Comparison of ENCODE assay signal across 8 cellular contexts in genomic region chr10:3850999-3851937, GRCh38.
DNase-seq lines count a peak whose midpoint lies in the region; ATAC-seq and TF ChIP-seq lines count a peak whose summit lies in the region.

No MANE protein-coding gene starts in this region.

- peak overlapping the region; percentile 84 for H3K27ac ChIP-seq in CD4-positive, CD25-positive, alpha-beta regulatory T cell (ENCODE audit: insufficient read depth, low read length, poor library complexity, severe bottlenecking)
- peak overlapping the region; percentile 92 for H3K27ac ChIP-seq in GM23248
- H3K27ac ChIP-seq in endodermal cell (ENCODE audit: low read depth, low read length) = no peak overlapping the region

- peak overlapping the region; percentile 57 for H3K4me3 ChIP-seq in CD4-positive, CD25-positive, alpha-beta regulatory T cell (ENCODE audit: low read depth, low read length)
- H3K4me3 ChIP-seq in GM23248 (peak overlapping the region; percentile 41), endodermal cell (ENCODE audit: low read length) (no peak overlapping the region)

- peak overlapping the region; percentile 70 for H3K9ac ChIP-seq in GM23248
- no peak overlapping the region for H3K9ac ChIP-seq in endodermal cell (ENCODE audit: extremely low read depth, low read length, poor library complexity, severe bottlenecking)

- H3K4me1 ChIP-seq in CD4-positive, CD25-positive, alpha-beta regulatory T cell (ENCODE audit: control insufficient read depth, insufficient read depth, low read length, poor library complexity, severe bottlenecking) = peaks cover 18% of the 10 kb centered on the region
- peaks cover 46% of the 10 kb centered on the region for H3K4me1 ChIP-seq in GM23248 (ENCODE audit: insufficient read depth)
- peaks cover 8% of the 10 kb centered on the region for H3K4me1 ChIP-seq in endodermal cell (ENCODE audit: control insufficient read depth, insufficient read depth, low read length)

- no peaks in the 10 kb centered on the region for H3K9me2 ChIP-seq in GM23248 (ENCODE audit: insufficient read depth)

- TF ChIP-seq CTCF in endodermal cell (conservative IDR thresholded peaks at IDR 0.05) (no peak), nephron progenitor cell (IDR thresholded peaks at IDR 0.05) (no peak)

- H3K4me2 ChIP-seq in GM23248 (ENCODE audit: unreplicated experiment) = peak overlapping the region; percentile 81

- no peak for DNase-seq in CD4-positive, CD25-positive, alpha-beta regulatory T cell
- peak; percentile 91 for DNase-seq in GM23248
- peak; percentile 56 for DNase-seq in RPMI7951 (ENCODE audit: low read depth)
- no peak for DNase-seq in endodermal cell
- DNase-seq in nephron progenitor cell = no peak
- DNase-seq in NCI-H187 (lab: John Stamatoyannopoulos, UW) = no peak
- DNase-seq in stimulated activated CD4-positive, alpha-beta T cell treated with anti-CD3 and anti-CD28 coated beads, Interleukin-2, amount 100 ng/mL, for 24 hours = no peak

- no peak for ATAC-seq in CD4-positive, CD25-positive, alpha-beta regulatory T cell (ENCODE audit: low read depth in 2 of 2)
- no peak for ATAC-seq in GM21390 (IDR thresholded peaks at IDR 0.05; ENCODE audit: unreplicated experiment)

- no peaks in the 10 kb centered on the region for H3K9me3 ChIP-seq in CD4-positive, CD25-positive, alpha-beta regulatory T cell (ENCODE audit: control insufficient read depth in 2 of 2, low read length in 2 of 2)
- H3K9me3 ChIP-seq in GM23248 (ENCODE audit: low read depth) (no peaks in the 10 kb centered on the region), endodermal cell (ENCODE audit: control insufficient read depth, low read length) (no peaks in the 10 kb centered on the region)

- H3K36me3 ChIP-seq in CD4-positive, CD25-positive, alpha-beta regulatory T cell (ENCODE audit: control insufficient read depth, insufficient read depth, low read length) = no peaks in the 10 kb centered on the region
- no peaks in the 10 kb centered on the region for H3K36me3 ChIP-seq in GM23248 (ENCODE audit: low read depth)
- H3K36me3 ChIP-seq in endodermal cell (ENCODE audit: control insufficient read depth, insufficient read depth, low read length) = no peaks in the 10 kb centered on the region

- in situ Hi-C loops in GM23248 (cut with MboI) = no loop called here

- no peaks in the 10 kb centered on the region for H3K27me3 ChIP-seq in CD4-positive, CD25-positive, alpha-beta regulatory T cell (ENCODE audit: control insufficient read depth, insufficient read depth, low read length)
- H3K27me3 ChIP-seq in GM23248 (replicated peaks; ENCODE audit: insufficient read depth) (no peaks in the 10 kb centered on the region), endodermal cell (ENCODE audit: control insufficient read depth, insufficient read depth, low read length, poor library complexity, severe bottlenecking) (no peaks in the 10 kb centered on the region)

- H3K27ac Mint-ChIP-seq in CD4-positive, CD25-positive, alpha-beta regulatory T cell = peak overlapping the region; percentile 85 to 94 (median 89)
- H3K27ac Mint-ChIP-seq in endodermal cell (peak overlapping the region; percentile 46), nephron progenitor cell (peak overlapping the region; percentile 48)

- no peaks in the 10 kb centered on the region for H3K36me3 Mint-ChIP-seq in CD4-positive, CD25-positive, alpha-beta regulatory T cell
- H3K36me3 Mint-ChIP-seq in endodermal cell (ENCODE audit: low read depth) (no peaks in the 10 kb centered on the region), nephron progenitor cell (ENCODE audit: low read depth) (no peaks in the 10 kb centered on the region)

- peak overlapping the region; percentile 60 for H2AFZ ChIP-seq in GM23248

- 6 to 9% methylated on average over 9 of the region's 9 CpGs for WGBS in GM23248 (ENCODE audit: low coverage in 1 of 2, low lambda C conversion rate in 2 of 2, missing lambda C conversion rate in 2 of 2), 2 experiments
- 82 to 90% methylated on average over 7 to 9 of the region's 9 CpGs for WGBS in endodermal cell (ENCODE audit: insufficient coverage in 1 of 2, insufficient read length in 1 of 2), 2 experiments

- peaks cover 42% of the 10 kb centered on the region for H3F3A ChIP-seq in GM23248 (ENCODE audit: insufficient read depth)

- no peaks in the 10 kb centered on the region for H3K27me3 Mint-ChIP-seq in CD4-positive, CD25-positive, alpha-beta regulatory T cell
- H3K27me3 Mint-ChIP-seq in endodermal cell (ENCODE audit: insufficient read depth) (no peaks in the 10 kb centered on the region), nephron progenitor cell (ENCODE audit: low read depth, poor library complexity) (no peaks in the 10 kb centered on the region)

- H3K4me3 Mint-ChIP-seq in CD4-positive, CD25-positive, alpha-beta regulatory T cell = peak overlapping the region in 1 of 4 donors; percentile 43
- no peak overlapping the region for H3K4me3 Mint-ChIP-seq in endodermal cell
- no peak overlapping the region for H3K4me3 Mint-ChIP-seq in nephron progenitor cell

- H4K20me1 ChIP-seq in GM23248 (ENCODE audit: insufficient read depth) = no peaks in the 10 kb centered on the region

- H3K9me3 Mint-ChIP-seq in CD4-positive, CD25-positive, alpha-beta regulatory T cell = peaks cover 0 to 1% (median 0%) of the 10 kb centered on the region in 7 donors
- H3K9me3 Mint-ChIP-seq in endodermal cell = no peaks in the 10 kb centered on the region
- peaks cover 3% of the 10 kb centered on the region for H3K9me3 Mint-ChIP-seq in nephron progenitor cell

- H3K4me1 Mint-ChIP-seq in CD4-positive, CD25-positive, alpha-beta regulatory T cell = peaks cover 10 to 29% (median 25%) of the 10 kb centered on the region in 4 donors
- H3K4me1 Mint-ChIP-seq in endodermal cell = peaks cover 25% of the 10 kb centered on the region
- peaks cover 41% of the 10 kb centered on the region for H3K4me1 Mint-ChIP-seq in nephron progenitor cell

- H3K79me2 ChIP-seq in GM23248 (ENCODE audit: insufficient read depth) = no peaks in the 10 kb centered on the region

Comparison
In these comparisons a context has a peak if more than half of its experiments do, and no peak if none do; other contexts are left out.
1. DNase-seq: peak in GM23248 (single experiment) and RPMI7951 (single experiment); none in CD4-positive, CD25-positive, alpha-beta regulatory T cell (0 of 3), endodermal cell (single experiment), nephron progenitor cell (single experiment), NCI-H187 (0 of 2) and stimulated activated CD4-positive, alpha-beta T cell treated with anti-CD3 and anti-CD28 coated beads, Interleukin-2, amount 100 ng/mL, for 24 hours (0 of 2).
2. Peak in every context shown above with its lines, with median percentiles within 50 percentile points of each other: H3K27ac Mint-ChIP-seq.